ENCODE assay signal across 8 cellular contexts in genomic region chr1:52364235-52364839, GRCh38. TPM values are rescaled to one million over a fixed set of nuclear protein-coding genes. Genes with fewer than 3 reads are reported as not detected.
DNase-seq lines count a peak whose midpoint lies in the region; ATAC-seq and TF ChIP-seq lines count a peak whose summit lies in the region.

No MANE protein-coding gene starts in this region.

- TF ChIP-seq CTCF in foreskin fibroblast (IDR thresholded peaks at IDR 0.05; ENCODE audit: low read depth, low read length), result no peak

- H3K27ac Mint-ChIP-seq in T-helper 17 cell, result peak overlapping the region; percentile 94
- H3K27ac Mint-ChIP-seq in stimulated activated effector memory CD8-positive, alpha-beta T cell treated with anti-CD3 and anti-CD28 coated beads, Interleukin-12 subunit alpha, Interleukin-12 subunit beta, amount 100 ng/mL, for 72 hours, result peak overlapping the region; percentile 99

- H3K36me3 Mint-ChIP-seq in T-helper 17 cell (ENCODE audit: low read depth), result peaks cover 5% of the 10 kb centered on the region
- H3K36me3 Mint-ChIP-seq in stimulated activated effector memory CD8-positive, alpha-beta T cell treated with anti-CD3 and anti-CD28 coated beads, Interleukin-12 subunit alpha, Interleukin-12 subunit beta, amount 100 ng/mL, for 72 hours, result peaks cover 68% of the 10 kb centered on the region

- H3K9me3 Mint-ChIP-seq in stimulated activated effector memory CD8-positive, alpha-beta T cell treated with anti-CD3 and anti-CD28 coated beads, Interleukin-12 subunit alpha, Interleukin-12 subunit beta, amount 100 ng/mL, for 72 hours, result no peaks in the 10 kb centered on the region

- no peaks in the 10 kb centered on the region for H3K9me3 ChIP-seq in T-helper 17 cell (ENCODE audit: control insufficient read depth, low read length, poor library complexity, severe bottlenecking)

- ATAC-seq in T-helper 17 cell, result no peak
- no peak for ATAC-seq in stimulated activated effector memory CD8-positive, alpha-beta T cell treated with anti-CD3 and anti-CD28 coated beads, Interleukin-12 subunit alpha, Interleukin-12 subunit beta, amount 100 ng/mL, for 72 hours
- no peak for ATAC-seq in HG02970 (IDR thresholded peaks at IDR 0.05; ENCODE audit: low FRiP score, unreplicated experiment)
- no peak for ATAC-seq in HG02798 (IDR thresholded peaks at IDR 0.05; ENCODE audit: poor library complexity, unreplicated experiment)

- peak overlapping the region; percentile 95 for H3K4me3 Mint-ChIP-seq in T-helper 17 cell
- H3K4me3 Mint-ChIP-seq in stimulated activated effector memory CD8-positive, alpha-beta T cell treated with anti-CD3 and anti-CD28 coated beads, Interleukin-12 subunit alpha, Interleukin-12 subunit beta, amount 100 ng/mL, for 72 hours, result peak overlapping the region; percentile 98

- H3K4me3 ChIP-seq in foreskin fibroblast (ENCODE audit: low read depth in 1 of 2, low read length in 2 of 2), result peak overlapping the region; percentile 83 to 92

- peaks cover 24% of the 10 kb centered on the region for H3K4me1 Mint-ChIP-seq in T-helper 17 cell
- H3K4me1 Mint-ChIP-seq in stimulated activated effector memory CD8-positive, alpha-beta T cell treated with anti-CD3 and anti-CD28 coated beads, Interleukin-12 subunit alpha, Interleukin-12 subunit beta, amount 100 ng/mL, for 72 hours, result peaks cover 44% of the 10 kb centered on the region

- H3K27me3 Mint-ChIP-seq in T-helper 17 cell, result no peaks in the 10 kb centered on the region

- peak; percentile 39 for DNase-seq in DMS53 (lab: John Stamatoyannopoulos, UW)
- no peak for DNase-seq in DMS53 treated with DMSO at 0.1 percent for 48 hours (lab: John Stamatoyannopoulos, UW; ENCODE audit: unreplicated experiment)
- DNase-seq in T-helper 17 cell, result no peak
- no peak for DNase-seq in foreskin fibroblast
- DNase-seq in stimulated activated effector memory CD8-positive, alpha-beta T cell treated with anti-CD3 and anti-CD28 coated beads, Interleukin-12 subunit alpha, Interleukin-12 subunit beta, amount 100 ng/mL, for 72 hours (ENCODE audit: low spot score in 2 of 2), result no peak
- DNase-seq in putamen (ENCODE audit: low spot score), result no peak

RNA-seq across cellular contexts. Expression of gene CC2D1B, which starts 1.7 kb away (rescaled TPM):
- 10 to 100 TPM; 41.8 to 62.6 TPM for total RNA-seq in T-helper 17 cell

RNA-seq across cellular contexts. Expression of gene ORC1, which starts 39.9 kb away (rescaled TPM):
- 1 to 10 TPM; 1.2 to 2.0 TPM for total RNA-seq in T-helper 17 cell

RNA-seq across cellular contexts. Expression of gene PRPF38A, which starts 40.1 kb away (rescaled TPM):
- 10 to 100 TPM; 62.1 to 64.6 TPM for total RNA-seq in T-helper 17 cell
